Comparison of ENCODE assay signal across 14 cellular contexts in genomic region chr20:52004720-52005119, GRCh38.
DNase-seq lines count a peak whose midpoint lies in the region; ATAC-seq, FAIRE-seq and TF ChIP-seq lines count a peak whose summit lies in the region.
"Had no signal": no experiment of that assay in that cellular context is flagged by ENCODE, and none has a peak within 500 bp of the region (broad histone marks: within the 10 kb centered on the region; RNA-seq: fewer than 3 reads in every experiment).

No MANE protein-coding gene starts in this region.

- no peak for FAIRE-seq in K562 (lab: Jason Lieb, UNC)

- no TSS peak for BruUV-seq in K562 (replicated peaks; lab: Mats Ljungman, UMichigan)

- no peak for TF ChIP-seq RAD21 in K562 (CRISPR knock-in tag; conservative IDR thresholded peaks at IDR 0.05 in 1 of 2, IDR thresholded peaks at IDR 0.05 in 1 of 2)

- H3K9ac ChIP-seq in K562 (ENCODE audit: insufficient read depth in 1 of 2, low read depth in 2 of 2, low read length in 2 of 2): no peak overlapping the region
- no peak overlapping the region for H3K9ac ChIP-seq in neural progenitor cell

- no peak for TF ChIP-seq CTCF in K562 (IDR thresholded peaks at IDR 0.05 in 2 of 3, conservative IDR thresholded peaks at IDR 0.05 in 1 of 3; ENCODE audit: insufficient read depth in 2 of 3, low read depth in 1 of 3, low read length in 3 of 3)
- TF ChIP-seq CTCF in neural progenitor cell (IDR thresholded peaks at IDR 0.05): no peak

- CTCF ChIA-PET in K562 (lab: Yijun Ruan, JAX; ENCODE audit: low intra/inter-chr PET ratio): no interaction called here

- H3K9me1 ChIP-seq in K562 (ENCODE audit: control insufficient read depth, insufficient read depth, low read length): no peaks in the 10 kb centered on the region

- H3K27ac ChIP-seq in K562 (ENCODE audit: extremely low read depth, low read depth, low read length): no peak overlapping the region
- peak overlapping the region; percentile 72 for H3K27ac ChIP-seq in neural progenitor cell
- H3K27ac ChIP-seq: transverse colon had no signal

- H3F3A ChIP-seq in neural progenitor cell (ENCODE audit: low read depth): peaks cover 36% of the 10 kb centered on the region

- WGBS in K562 (ENCODE audit: insufficient coverage, low coverage, missing lambda C conversion rate): 6% methylated on average over 3 of the region's 3 CpGs

- ATAC-seq in K562 (no peak), HG02763 (IDR thresholded peaks at IDR 0.05; ENCODE audit: unreplicated experiment) (no peak), HG03521 (IDR thresholded peaks at IDR 0.05; ENCODE audit: unreplicated experiment) (no peak)
- ATAC-seq: activated naive CD4-positive, alpha-beta T cell treated with anti-CD3 and anti-CD28 coated beads, Interleukin-2, amount 50 U/mL, for 72 hours; natural killer cell treated with Interleukin-12 subunit alpha and Interleukin-12 subunit beta and Interleukin-15 and Interleukin-18, amount 100 ng/mL, for 72 hours; Panc1 had no signal

- no peaks in the 10 kb centered on the region for H3K9me3 Mint-ChIP-seq in neural progenitor cell
- H3K9me3 Mint-ChIP-seq: activated naive CD4-positive, alpha-beta T cell treated with anti-CD3 and anti-CD28 coated beads, Interleukin-2, amount 50 U/mL, for 72 hours; GM23338; natural killer cell treated with Interleukin-12 subunit alpha and Interleukin-12 subunit beta and Interleukin-15 and Interleukin-18, amount 100 ng/mL, for 72 hours had no signal

- POLR2A ChIA-PET in K562 (lab: Yijun Ruan, JAX): interaction anchor here (1.0 kb wide), 1 partner anchor 9 kb away, joined by 4 read pairs; no protein-coding TSS in a partner anchor

- no peaks in the 10 kb centered on the region for H3K4me1 ChIP-seq in K562 (replicated peaks in 1 of 2; ENCODE audit: control insufficient read depth in 2 of 2, insufficient read depth in 2 of 2, low read length in 2 of 2)
- peaks cover 58% of the 10 kb centered on the region for H3K4me1 ChIP-seq in neural progenitor cell
- H3K4me1 ChIP-seq in HAP-1: peaks cover 36% of the 10 kb centered on the region

- no peaks in the 10 kb centered on the region for H3K36me3 ChIP-seq in K562 (ENCODE audit: control insufficient read depth, insufficient read depth, low read length)
- no peaks in the 10 kb centered on the region for H3K36me3 ChIP-seq in neural progenitor cell
- no peaks in the 10 kb centered on the region for H3K36me3 ChIP-seq in HAP-1 (replicated peaks)
- H3K36me3 ChIP-seq: transverse colon had no signal

- peaks cover 2% of the 10 kb centered on the region for H3K27me3 Mint-ChIP-seq in neural progenitor cell (ENCODE audit: insufficient read depth, low read depth)

- H3K4me3 ChIP-seq in K562: no peak overlapping the region
- no peak overlapping the region for H3K4me3 ChIP-seq in neural progenitor cell
- no peak overlapping the region for H3K4me3 ChIP-seq in HAP-1
- H3K4me3 ChIP-seq: GM23338, transverse colon had no signal

- peaks cover 51% of the 10 kb centered on the region for H3K4me1 Mint-ChIP-seq in neural progenitor cell

- no peak for TF ChIP-seq EP300 in K562 (IDR thresholded peaks at IDR 0.05; ENCODE audit: low read length)

- in situ Hi-C loops in K562 (cut with MboI): no loop called here
- in situ Hi-C loops in HAP-1 (cut with MboI; ENCODE audit: low sequenced_read_pairs): no loop called here

- H3K9me3 ChIP-seq in K562 (replicated peaks; ENCODE audit: control insufficient read depth, insufficient read depth, low read depth, low read length) (no peaks in the 10 kb centered on the region), neural progenitor cell (ENCODE audit: low read depth) (no peaks in the 10 kb centered on the region), HAP-1 (no peaks in the 10 kb centered on the region)
- H3K9me3 ChIP-seq: transverse colon had no signal

- DNase-seq in GM04503 (ENCODE audit: low read depth) (peak; percentile 38), NCI-H1694 (lab: John Stamatoyannopoulos, UW) (peak; percentile 1), K562 (ENCODE audit: extremely low read depth in 1 of 4, low spot score in 3 of 4) (no peak), neural progenitor cell (ENCODE audit: low spot score) (no peak), HAP-1 (ENCODE audit: low spot score in 2 of 2) (no peak)
- DNase-seq in activated CD8-positive, alpha-beta memory T cell treated with anti-CD3 and anti-CD28 coated beads, Interleukin-2, amount 50 U/mL, for 48 hours: no peak
- DNase-seq: NCI-H2081 treated with DMSO at 0.1 percent for 48 hours, transverse colon had no signal

- H4K20me1 ChIP-seq in K562 (replicated peaks; ENCODE audit: control insufficient read depth, insufficient read depth, low read length) (no peaks in the 10 kb centered on the region), neural progenitor cell (ENCODE audit: low read depth) (no peaks in the 10 kb centered on the region)

- H3K79me2 ChIP-seq in K562 (ENCODE audit: control insufficient read depth, insufficient read depth, low read length): no peaks in the 10 kb centered on the region
- H3K79me2 ChIP-seq in neural progenitor cell (ENCODE audit: low read depth): no peaks in the 10 kb centered on the region

- peak overlapping the region; percentile 8 for H3K4me3 Mint-ChIP-seq in neural progenitor cell
- H3K4me3 Mint-ChIP-seq: GM23338; natural killer cell treated with Interleukin-12 subunit alpha and Interleukin-12 subunit beta and Interleukin-15 and Interleukin-18, amount 100 ng/mL, for 72 hours had no signal

- peaks cover 2 to 4% of the 10 kb centered on the region in 2 experiments; a peak in 2 of 5 replicates for H3K27me3 ChIP-seq in K562 (ENCODE audit: control insufficient read depth in 2 of 2, insufficient read depth in 2 of 2, low read length in 2 of 2)
- no peaks in the 10 kb centered on the region for H3K27me3 ChIP-seq in neural progenitor cell
- H3K27me3 ChIP-seq in HAP-1 (ENCODE audit: low read depth): no peaks in the 10 kb centered on the region
- H3K27me3 ChIP-seq: transverse colon had no signal

- H3K4me2 ChIP-seq in K562 (ENCODE audit: insufficient read depth, low read length): no peak overlapping the region
- peak overlapping the region; percentile 69 for H3K4me2 ChIP-seq in neural progenitor cell

- no peak for TF ChIP-seq POLR2A in K562 (conservative IDR thresholded peaks at IDR 0.05)

- no peak overlapping the region for H2AFZ ChIP-seq in K562 (ENCODE audit: low read depth, low read length)
- H2AFZ ChIP-seq in neural progenitor cell (replicated peaks): no peak overlapping the region
- H2AFZ ChIP-seq: GM23338 had no signal

- intact Hi-C loops in K562 (cut with micrococcal nuclease): no loop called here

- H3K36me3 Mint-ChIP-seq in neural progenitor cell: no peaks in the 10 kb centered on the region
- H3K36me3 Mint-ChIP-seq: activated naive CD4-positive, alpha-beta T cell treated with anti-CD3 and anti-CD28 coated beads, Interleukin-2, amount 50 U/mL, for 72 hours; natural killer cell treated with Interleukin-12 subunit alpha and Interleukin-12 subunit beta and Interleukin-15 and Interleukin-18, amount 100 ng/mL, for 72 hours had no signal

- H3K27ac Mint-ChIP-seq in neural progenitor cell: peak overlapping the region; percentile 68
- H3K27ac Mint-ChIP-seq: activated naive CD4-positive, alpha-beta T cell treated with anti-CD3 and anti-CD28 coated beads, Interleukin-2, amount 50 U/mL, for 72 hours had no signal

TF ChIP-seq in K562, 482 proteins besides CTCF, POLR2A, EP300 and RAD21:
- TF ChIP-seq CEBPB (tag; IDR thresholded peaks at IDR 0.05) (peak; percentile 25; the same call in 1 of the 2 replicates), SPI1 (IDR thresholded peaks at IDR 0.05; ENCODE audit: borderline replicate concordance, low read depth, low read length) (no peak), CEBPG (CRISPR knock-in tag; IDR thresholded peaks at IDR 0.05) (no peak), CEBPG (tag; conservative IDR thresholded peaks at IDR 0.05 in 1 of 2, IDR thresholded peaks at IDR 0.05 in 1 of 2) (peak in 1 of 2 experiments; percentile 27; a peak in 1 of 4 replicates)
TF ChIP-seq in K562: peak in this region for 2.

Comparison
In these comparisons a context has a peak if more than half of its experiments do, and no peak if none do; other contexts are left out.
1. DNase-seq: peak in GM04503 (single experiment) and NCI-H1694 (single experiment); none in K562 (0 of 4), neural progenitor cell (single experiment), HAP-1 (0 of 2) and activated CD8-positive, alpha-beta memory T cell treated with anti-CD3 and anti-CD28 coated beads, Interleukin-2, amount 50 U/mL, for 48 hours (single experiment).